ENCODE assay signal across 8 cellular contexts in the genomic region with DNA sequence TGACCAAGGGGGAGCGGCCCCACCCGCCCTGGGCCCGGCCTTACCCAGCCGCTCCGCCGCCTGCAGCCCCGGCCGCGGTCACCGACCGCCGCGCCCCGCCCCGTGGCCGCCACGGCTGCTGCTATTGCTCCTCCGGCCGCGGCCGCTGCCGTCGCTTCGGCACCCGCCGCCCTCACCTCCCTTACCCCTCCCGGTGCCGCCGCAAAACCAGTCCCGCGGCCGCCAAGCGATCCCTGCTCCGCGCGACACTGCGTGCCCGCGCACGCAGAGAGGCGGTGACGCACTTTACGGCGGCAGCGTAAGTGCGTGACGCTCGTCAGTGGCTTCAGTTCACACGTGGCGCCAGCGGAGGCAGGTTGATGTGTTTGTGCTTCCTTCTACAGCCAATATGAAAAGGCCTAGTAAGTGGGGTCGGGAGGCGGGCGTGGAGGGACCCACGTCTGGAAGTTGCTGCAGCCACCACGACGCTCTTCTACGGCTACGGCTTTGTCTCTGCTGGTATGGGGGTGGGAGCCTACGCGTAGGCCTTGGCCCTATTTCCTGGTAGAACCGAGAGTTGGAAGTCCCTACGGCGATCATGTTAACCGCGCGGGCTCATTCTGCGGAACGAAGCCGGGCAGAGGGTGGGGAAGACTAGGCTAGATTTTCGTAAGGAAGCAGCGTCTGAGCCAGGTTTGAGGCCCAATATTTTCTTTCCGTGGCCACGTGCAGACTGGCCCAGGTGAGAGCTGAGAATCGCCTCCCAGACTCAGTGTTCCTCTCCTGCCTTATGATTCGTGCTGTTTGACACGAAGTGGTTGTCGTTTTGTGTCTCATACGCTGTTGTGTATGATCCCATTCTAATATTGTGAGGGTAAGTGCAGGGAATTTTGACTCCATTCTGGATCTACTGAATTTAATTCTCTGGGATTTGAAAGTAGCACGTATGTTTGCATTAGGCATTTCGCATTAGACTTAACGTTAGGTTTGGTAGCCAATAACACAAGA. TPM values are rescaled to one million over a fixed set of nuclear protein-coding genes. Genes with fewer than 3 reads are reported as not detected.
DNase-seq lines count a peak whose midpoint lies in the region; TF ChIP-seq lines count a peak whose summit lies in the region.

A gene with protein sequence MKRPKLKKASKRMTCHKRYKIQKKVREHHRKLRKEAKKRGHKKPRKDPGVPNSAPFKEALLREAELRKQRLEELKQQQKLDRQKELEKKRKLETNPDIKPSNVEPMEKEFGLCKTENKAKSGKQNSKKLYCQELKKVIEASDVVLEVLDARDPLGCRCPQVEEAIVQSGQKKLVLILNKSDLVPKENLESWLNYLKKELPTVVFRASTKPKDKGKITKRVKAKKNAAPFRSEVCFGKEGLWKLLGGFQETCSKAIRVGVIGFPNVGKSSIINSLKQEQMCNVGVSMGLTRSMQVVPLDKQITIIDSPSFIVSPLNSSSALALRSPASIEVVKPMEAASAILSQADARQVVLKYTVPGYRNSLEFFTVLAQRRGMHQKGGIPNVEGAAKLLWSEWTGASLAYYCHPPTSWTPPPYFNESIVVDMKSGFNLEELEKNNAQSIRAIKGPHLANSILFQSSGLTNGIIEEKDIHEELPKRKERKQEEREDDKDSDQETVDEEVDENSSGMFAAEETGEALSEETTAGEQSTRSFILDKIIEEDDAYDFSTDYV (plus strand): TSS at position 328 of the 987 bp plus-strand sequence. CDS start 61 bp downstream, at position 389.
A gene (minus strand): TSS at position 209 of the 987 bp plus-strand sequence.

- TF ChIP-seq CTCF in Loucy (conservative IDR thresholded peaks at IDR 0.05; ENCODE audit: low read length) (no peak), nephron progenitor cell (IDR thresholded peaks at IDR 0.05) (no peak)

- H3K36me3 Mint-ChIP-seq in nephron progenitor cell (ENCODE audit: low read depth), result peaks cover 43% of the 10 kb centered on the region
- H3K36me3 Mint-ChIP-seq in stimulated activated naive CD8-positive, alpha-beta T cell treated with anti-CD3 and anti-CD28 coated beads, Interleukin-15, Interleukin-2, amounts not matched to agents 100 ng/mL and 50 ng/mL, for 24 hours (ENCODE audit: low read depth), result peaks cover 72% of the 10 kb centered on the region

- H3K4me3 ChIP-seq in Loucy (ENCODE audit: low read length, poor library complexity, severe bottlenecking), result peak within 1 kb of the TSS; percentile 95

- peak within 1 kb of the TSS; percentile 95 for H3K9ac ChIP-seq in Loucy (ENCODE audit: low read depth, low read length, poor library complexity, severe bottlenecking)

- H3K9me2 ChIP-seq in Loucy (replicated peaks; ENCODE audit: low read depth, low read length), result no peaks in the 10 kb centered on the region

- peaks cover 36% of the 10 kb centered on the region for H3K36me3 ChIP-seq in Loucy (ENCODE audit: insufficient read depth, low read length)

- H2AFZ ChIP-seq in Loucy (ENCODE audit: low read length), result peak within 1 kb of the TSS; percentile 89

- H3K79me2 ChIP-seq in Loucy (ENCODE audit: insufficient read depth, low read length), result peaks cover 93% of the 10 kb centered on the region

- H3F3A ChIP-seq in Loucy (ENCODE audit: low read depth), result 0 out of 2 replicates have a peak, but pooled peaks cover 3% of the 10 kb centered on the region

- peaks cover 64% of the 10 kb centered on the region for H3K4me1 Mint-ChIP-seq in nephron progenitor cell
- H3K4me1 Mint-ChIP-seq in stimulated activated naive CD8-positive, alpha-beta T cell treated with anti-CD3 and anti-CD28 coated beads, Interleukin-15, Interleukin-2, amounts not matched to agents 100 ng/mL and 50 ng/mL, for 24 hours (ENCODE audit: low read depth), result peaks cover 86% of the 10 kb centered on the region

- H3K9me3 Mint-ChIP-seq in nephron progenitor cell, result no peaks in the 10 kb centered on the region
- H3K9me3 Mint-ChIP-seq in stimulated activated naive CD8-positive, alpha-beta T cell treated with anti-CD3 and anti-CD28 coated beads, Interleukin-15, Interleukin-2, amounts not matched to agents 100 ng/mL and 50 ng/mL, for 24 hours, result no peaks in the 10 kb centered on the region

- H3K4me1 ChIP-seq in Loucy (ENCODE audit: insufficient read depth, low read length, poor library complexity, severe bottlenecking), result peaks cover 66% of the 10 kb centered on the region

- H3K9me3 ChIP-seq in Loucy (ENCODE audit: insufficient read depth, low read depth, low read length), result no peaks in the 10 kb centered on the region

- no peaks in the 10 kb centered on the region for H3K27me3 Mint-ChIP-seq in nephron progenitor cell (ENCODE audit: low read depth, poor library complexity)
- H3K27me3 Mint-ChIP-seq in stimulated activated naive CD8-positive, alpha-beta T cell treated with anti-CD3 and anti-CD28 coated beads, Interleukin-15, Interleukin-2, amounts not matched to agents 100 ng/mL and 50 ng/mL, for 24 hours, result no peaks in the 10 kb centered on the region

- H3K27ac Mint-ChIP-seq in nephron progenitor cell, result peak within 1 kb of the TSS; percentile 99
- H3K27ac Mint-ChIP-seq in stimulated activated naive CD8-positive, alpha-beta T cell treated with anti-CD3 and anti-CD28 coated beads, Interleukin-15, Interleukin-2, amounts not matched to agents 100 ng/mL and 50 ng/mL, for 24 hours, result peak within 1 kb of the TSS; percentile 100

- H3K4me3 Mint-ChIP-seq in nephron progenitor cell, result peak within 1 kb of the TSS; percentile 97
- H3K4me3 Mint-ChIP-seq in stimulated activated naive CD8-positive, alpha-beta T cell treated with anti-CD3 and anti-CD28 coated beads, Interleukin-15, Interleukin-2, amounts not matched to agents 100 ng/mL and 50 ng/mL, for 24 hours, result peak within 1 kb of the TSS; percentile 100

- no peaks in the 10 kb centered on the region for H3K27me3 ChIP-seq in Loucy (ENCODE audit: insufficient read depth, low read length, poor library complexity, severe bottlenecking)

- H3K4me2 ChIP-seq in Loucy (ENCODE audit: low read depth, low read length, poor library complexity, severe bottlenecking), result peak within 1 kb of the TSS; percentile 99

- peaks cover 65% of the 10 kb centered on the region for H4K20me1 ChIP-seq in Loucy (ENCODE audit: insufficient read depth, low read length, poor library complexity, severe bottlenecking)

- DNase-seq in ELR (ENCODE audit: low read depth), result peak; percentile 94
- DNase-seq in H4 (ENCODE audit: low spot score), result peak; percentile 89
- DNase-seq in SIG-M5 treated with dmso at 0.1 percent for 504 hours (lab: John Stamatoyannopoulos, UW; ENCODE audit: unreplicated experiment), result peak; percentile 89
- peak; percentile 88 for DNase-seq in activated gamma-delta T cell (lab: John Stamatoyannopoulos, UW)
- DNase-seq in fibroblast of the conjunctiva (ENCODE audit: low read depth), result peak; percentile 90
- DNase-seq in nephron progenitor cell, result peak; percentile 90

RNA-seq across cellular contexts. Expression of the first gene that starts in this region (rescaled TPM):
- 75.7 and 81.7 TPM in 2 replicates for total RNA-seq in H4 (2014; rRNA removed; shearing (Covaris generic))

RNA-seq across cellular contexts. Expression of the second gene that starts in this region (rescaled TPM):
- total RNA-seq in H4 (2014; rRNA removed; shearing (Covaris generic)), result 17.3 and 17.4 TPM in 2 replicates

Comparison
In these comparisons a context has a peak if more than half of its experiments do, and no peak if none do; other contexts are left out.
1. Peak in every context shown above with its lines: DNase-seq and H3K4me3 ChIP-seq.